In the genomic region with DNA sequence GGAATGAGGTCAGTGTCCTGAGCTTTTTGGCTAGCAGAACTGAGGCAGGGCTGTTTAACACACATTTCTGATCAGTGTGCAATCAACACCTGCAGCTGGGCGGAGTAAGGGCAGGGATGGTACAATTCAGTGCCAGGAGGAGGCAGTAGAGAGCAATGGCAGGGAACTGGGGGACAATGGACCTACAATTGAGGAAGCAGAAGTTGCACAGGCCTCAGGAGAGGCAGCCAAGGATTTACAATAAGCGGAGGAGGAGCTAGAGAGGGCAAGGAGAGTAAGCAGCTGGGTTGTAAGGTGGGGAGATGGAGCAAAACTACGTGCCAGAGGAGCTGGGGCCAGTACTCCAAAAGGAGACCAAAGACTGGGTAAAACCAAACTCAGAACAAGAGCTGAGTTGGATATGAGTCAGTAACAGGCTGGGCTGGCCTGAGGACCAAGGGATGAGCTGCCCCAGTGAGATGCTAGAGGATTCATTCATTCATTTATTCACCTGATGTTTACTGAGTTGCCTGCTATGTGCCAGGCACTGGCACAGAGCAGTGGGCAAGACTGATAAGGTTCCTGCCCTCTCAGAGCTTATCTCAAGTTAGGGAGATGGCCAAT, we compare ENCODE assay signal across 8 cellular contexts. TPM values are rescaled to one million over a fixed set of nuclear protein-coding genes. Genes with fewer than 3 reads are reported as not detected.
DNase-seq lines count a peak whose midpoint lies in the region; ATAC-seq and TF ChIP-seq lines count a peak whose summit lies in the region.

No MANE protein-coding gene starts in this region.

- peak; percentile 57 for TF ChIP-seq CTCF in AG09319 (IDR thresholded peaks at IDR 0.05; ENCODE audit: low read depth, low read length)
- peak; percentile 59 for TF ChIP-seq CTCF in fibroblast of villous mesenchyme (IDR thresholded peaks at IDR 0.05; ENCODE audit: insufficient read depth, low read depth, low read length)

- ATAC-seq in GM19035 (IDR thresholded peaks at IDR 0.05; ENCODE audit: unreplicated experiment), result peak; percentile 62
- no peak for ATAC-seq in HG02938 (IDR thresholded peaks at IDR 0.05; ENCODE audit: unreplicated experiment)
- ATAC-seq in HG03469 (IDR thresholded peaks at IDR 0.05; ENCODE audit: unreplicated experiment), result no peak

- no peak for DNase-seq in AG09319 (ENCODE audit: extremely low read depth, low read depth)
- DNase-seq in NCI-H146 (lab: John Stamatoyannopoulos, UW), result peak; percentile 8
- peak; percentile 74 for DNase-seq in activated CD8-positive, alpha-beta memory T cell treated with anti-CD3 and anti-CD28 coated beads, Interleukin-2, amount 50 U/mL, for 48 hours
- DNase-seq in fibroblast of villous mesenchyme (ENCODE audit: low read depth), result no peak
- DNase-seq in pons (ENCODE audit: low spot score), result peak; percentile 71

- H3K4me3 ChIP-seq in fibroblast of villous mesenchyme (ENCODE audit: low read depth, low read length), result no peak overlapping the region

RNA-seq across cellular contexts. Expression of gene GALE, which starts 10.4 kb away (rescaled TPM):
- total RNA-seq in fibroblast of villous mesenchyme, result 31.5 and 33.5 TPM in 2 replicates

RNA-seq across cellular contexts. Expression of gene HMGCL, which starts 14.3 kb away (rescaled TPM):
- 30.3 and 37.1 TPM in 2 replicates for total RNA-seq in fibroblast of villous mesenchyme

RNA-seq across cellular contexts. Expression of gene LYPLA2, which starts 20.0 kb away (rescaled TPM):
- total RNA-seq in fibroblast of villous mesenchyme, result 46.7 and 48.8 TPM in 2 replicates

RNA-seq across cellular contexts. Expression of gene PITHD1, which starts 32.7 kb away (rescaled TPM):
- total RNA-seq in fibroblast of villous mesenchyme, result 25.4 and 28.9 TPM in 2 replicates

RNA-seq across cellular contexts. Expression of gene FUCA1, which starts 57.2 kb away (rescaled TPM):
- total RNA-seq in fibroblast of villous mesenchyme, result 4.8 and 7.8 TPM in 2 replicates

Comparison
In these comparisons a context has a peak if more than half of its experiments do, and no peak if none do; other contexts are left out.
1. DNase-seq: peak in NCI-H146 (single experiment), activated CD8-positive, alpha-beta memory T cell treated with anti-CD3 and anti-CD28 coated beads, Interleukin-2, amount 50 U/mL, for 48 hours (single experiment) and pons (single experiment); none in AG09319 (single experiment) and fibroblast of villous mesenchyme (single experiment).